Comparison of ENCODE assay signal across 17 cellular contexts in genomic region chr16:24995469-24995868, GRCh38. TPM values are rescaled to one million over a fixed set of nuclear protein-coding genes. Genes with fewer than 3 reads are reported as not detected.
DNase-seq lines count a peak whose midpoint lies in the region; ATAC-seq and TF ChIP-seq lines count a peak whose summit lies in the region.
"Had no signal": no experiment of that assay in that cellular context is flagged by ENCODE, and none has a peak within 500 bp of the region (broad histone marks: within the 10 kb centered on the region; RNA-seq: fewer than 3 reads in every experiment).

No MANE protein-coding gene starts in this region.

- no CpG with 5 or more reads among the region's 6 CpGs for WGBS in H9 (ENCODE audit: extremely low coverage, insufficient read length, low lambda C conversion rate)

- no peak overlapping the region for H2BK5ac ChIP-seq in H9 (ENCODE audit: insufficient read length, low read length)

- no peak overlapping the region for H2BK15ac ChIP-seq in H9 (ENCODE audit: low read depth, low read length)

- H3K9ac ChIP-seq in H9 (ENCODE audit: extremely low read depth, insufficient read length, low read length), result no peak overlapping the region

- DNase-seq in H9 (no peak), cardiac fibroblast (ENCODE audit: low read depth in 2 of 2) (no peak), memory B cell (ENCODE audit: low spot score in 2 of 2) (no peak), uterus (no peak), NCI-H2196 treated with DMSO at 0.1 percent for 48 hours (lab: John Stamatoyannopoulos, UW; ENCODE audit: unreplicated experiment) (no peak)
- DNase-seq: activated CD4-positive, alpha-beta T cell treated with anti-CD3 and anti-CD28 coated beads, Interleukin-2, amount 10 ng/mL, durations not matched to agents 24 days and 14 days; activated naive CD8-positive, alpha-beta T cell treated with anti-CD3 and anti-CD28 coated beads for 36 hours; KG1; NCI-H1105 treated with DMSO at 0.1 percent for 48 hours had no signal

- no peak overlapping the region for H3T11ph ChIP-seq in H9 (ENCODE audit: low read length)

- no peak overlapping the region for H3K4ac ChIP-seq in H9 (ENCODE audit: low read depth, low read length)

- H3K9me3 ChIP-seq in H9 (ENCODE audit: control insufficient read depth, low read depth, low read length) (no peaks in the 10 kb centered on the region), uterus (no peaks in the 10 kb centered on the region)
- H3K9me3 ChIP-seq: neutrophil had no signal

- H3K27me3 ChIP-seq in H9 (ENCODE audit: insufficient read depth, low read length) (no peaks in the 10 kb centered on the region), uterus (no peaks in the 10 kb centered on the region)
- H3K27me3 ChIP-seq: cardiac muscle cell, neutrophil had no signal

- no peak overlapping the region for H3K4me3 ChIP-seq in cardiac fibroblast (replicated peaks in 1 of 2; ENCODE audit: low read depth in 2 of 2, low read length in 2 of 2)
- no peak overlapping the region for H3K4me3 ChIP-seq in uterus
- H3K4me3 ChIP-seq: cardiac muscle cell, skin epidermis had no signal

- no peaks in the 10 kb centered on the region for H3K36me3 ChIP-seq in uterus
- H3K36me3 ChIP-seq: cardiac muscle cell, neutrophil had no signal

- no peak overlapping the region for H2BK20ac ChIP-seq in H9 (ENCODE audit: low read depth, low read length, poor library complexity, severe bottlenecking)

- H3K27me3 Mint-ChIP-seq in H9 (ENCODE audit: low read depth), result no peaks in the 10 kb centered on the region
- H3K27me3 Mint-ChIP-seq in memory B cell, result no peaks in the 10 kb centered on the region
- H3K27me3 Mint-ChIP-seq: activated CD4-positive, alpha-beta T cell treated with anti-CD3 and anti-CD28 coated beads, Interleukin-2, amount 10 ng/mL, durations not matched to agents 24 days and 14 days; activated naive CD8-positive, alpha-beta T cell treated with anti-CD3 and anti-CD28 coated beads for 36 hours had no signal

- H3K14ac ChIP-seq in H9 (ENCODE audit: insufficient read depth, low read length), result no peak overlapping the region

- TF ChIP-seq CTCF in 22Rv1 (IDR thresholded peaks at IDR 0.05) (0 out of 2 replicates have a peak, but pooled peaks have one; percentile 8), H9 (conservative IDR thresholded peaks at IDR 0.05) (peak; percentile 62), cardiac fibroblast (IDR thresholded peaks at IDR 0.05; ENCODE audit: low read depth, low read length) (peak; percentile 18), uterus (IDR thresholded peaks at IDR 0.05) (no peak)

- H3K27ac Mint-ChIP-seq in H9 (no peak overlapping the region; a peak in 2 of 7 replicates), memory B cell (peak overlapping the region; percentile 60)
- H3K27ac Mint-ChIP-seq: activated CD4-positive, alpha-beta T cell treated with anti-CD3 and anti-CD28 coated beads, Interleukin-2, amount 10 ng/mL, durations not matched to agents 24 days and 14 days; activated naive CD8-positive, alpha-beta T cell treated with anti-CD3 and anti-CD28 coated beads for 36 hours; T-helper 2 cell treated with Interferon-gamma antibody and Interleukin-4, amounts not matched to agents 5 μg/mL and 100 μg/mL, for 36 hours had no signal

- no peak overlapping the region for H3K4me3 Mint-ChIP-seq in H9
- no peak overlapping the region for H3K4me3 Mint-ChIP-seq in memory B cell
- H3K4me3 Mint-ChIP-seq: activated CD4-positive, alpha-beta T cell treated with anti-CD3 and anti-CD28 coated beads, Interleukin-2, amount 10 ng/mL, durations not matched to agents 24 days and 14 days; activated naive CD8-positive, alpha-beta T cell treated with anti-CD3 and anti-CD28 coated beads for 36 hours; T-helper 2 cell treated with Interferon-gamma antibody and Interleukin-4, amounts not matched to agents 5 μg/mL and 100 μg/mL, for 36 hours had no signal

- no peaks in the 10 kb centered on the region; a peak in 2 of 7 replicates for H3K36me3 Mint-ChIP-seq in H9 (ENCODE audit: insufficient read depth in 1 of 3, low read depth in 3 of 3)
- H3K36me3 Mint-ChIP-seq in memory B cell, result peaks cover 27% of the 10 kb centered on the region

- no peak overlapping the region for H4K8ac ChIP-seq in H9 (replicated peaks; ENCODE audit: insufficient read length, low read depth, low read length)

- H3K27ac ChIP-seq in 22Rv1 (no peak overlapping the region), H9 (ENCODE audit: insufficient read length, low read depth, low read length) (no peak overlapping the region), uterus (peak overlapping the region in 1 of 2 donors; percentile 57)
- H3K27ac ChIP-seq: cardiac muscle cell, neutrophil, skin epidermis had no signal

- no peak overlapping the region for H2BK12ac ChIP-seq in H9 (ENCODE audit: insufficient read length, low read depth, low read length)

- peaks cover 9% of the 10 kb centered on the region for H3K79me1 ChIP-seq in H9 (ENCODE audit: insufficient read depth, low read depth, low read length, poor library complexity, severe bottlenecking)

- no peak overlapping the region for H2AK5ac ChIP-seq in H9 (ENCODE audit: insufficient read length, low read length)

- no peak overlapping the region for H4K91ac ChIP-seq in H9 (ENCODE audit: insufficient read length, low read depth, low read length)

- H3K79me2 ChIP-seq in H9 (ENCODE audit: insufficient read depth, low read length), result peaks cover 15% of the 10 kb centered on the region; the same call in 1 of the 2 replicates

- no peak for ATAC-seq in memory B cell (ENCODE audit: low read depth)
- no peak for ATAC-seq in GM18909 (IDR thresholded peaks at IDR 0.05; ENCODE audit: poor library complexity, unreplicated experiment)
- ATAC-seq in HG03342 (IDR thresholded peaks at IDR 0.05; ENCODE audit: unreplicated experiment), result no peak
- ATAC-seq: Right ventricle myocardium inferior had no signal

- H2AFZ ChIP-seq in H9 (ENCODE audit: low read length), result no peak overlapping the region

- H3K4me1 Mint-ChIP-seq in H9 (peaks cover 7 to 15% of the 10 kb centered on the region in 2 experiments), memory B cell (peaks cover 66% of the 10 kb centered on the region)

- intact Hi-C loops in uterus (cut with DNase I; ENCODE audit: low total_unique reads), result no loop called here

- no peaks in the 10 kb centered on the region for H3K23me2 ChIP-seq in H9 (ENCODE audit: insufficient read length, low read depth, low read length, poor library complexity, severe bottlenecking)

- no peak overlapping the region for H3K23ac ChIP-seq in H9 (ENCODE audit: insufficient read length, low read depth, low read length)

- no peak for TF ChIP-seq POLR2A in uterus (IDR thresholded peaks at IDR 0.05)

- no peak overlapping the region for H4K5ac ChIP-seq in H9 (ENCODE audit: insufficient read length, low read depth, low read length)

- H3K56ac ChIP-seq in H9 (ENCODE audit: insufficient read length, low read depth, low read length), result no peak overlapping the region

- no peak overlapping the region for H3K4me2 ChIP-seq in H9 (ENCODE audit: insufficient read depth, insufficient read length, low read length)

- H3K4me1 ChIP-seq in H9 (ENCODE audit: insufficient read depth, low read length), result peaks cover 3% of the 10 kb centered on the region; the same call in 1 of the 2 replicates
- H3K4me1 ChIP-seq in uterus, result peaks cover 6 to 25% of the 10 kb centered on the region in 2 donors

- H4K20me1 ChIP-seq in H9 (ENCODE audit: control insufficient read depth, insufficient read depth, insufficient read length), result no peaks in the 10 kb centered on the region

- no peak overlapping the region for H2BK120ac ChIP-seq in H9 (ENCODE audit: low read depth, low read length, poor library complexity, severe bottlenecking)

- H3K9me3 Mint-ChIP-seq in H9, result no peaks in the 10 kb centered on the region
- H3K9me3 Mint-ChIP-seq in memory B cell, result no peaks in the 10 kb centered on the region
- H3K9me3 Mint-ChIP-seq: activated CD4-positive, alpha-beta T cell treated with anti-CD3 and anti-CD28 coated beads, Interleukin-2, amount 10 ng/mL, durations not matched to agents 24 days and 14 days; activated naive CD8-positive, alpha-beta T cell treated with anti-CD3 and anti-CD28 coated beads for 36 hours; T-helper 2 cell treated with Interferon-gamma antibody and Interleukin-4, amounts not matched to agents 5 μg/mL and 100 μg/mL, for 36 hours had no signal

- no peak overlapping the region for H3K18ac ChIP-seq in H9 (ENCODE audit: insufficient read length, low read depth, low read length)

RNA-seq across cellular contexts. Expression of gene ARHGAP17, which starts 19.7 kb away (rescaled TPM):
- 83.4 and 89.7 TPM in 2 replicates for total RNA-seq in H9 (2021)
- total RNA-seq in uterus, result 100 to 1,000 TPM in 1 of 4 donors, 10 to 100 TPM in 3; 50.3 to 123 (median 82.5) TPM

Comparison
In these comparisons a context has a peak if more than half of its experiments do, and no peak if none do; other contexts are left out.
1. CTCF ChIP-seq: peak in 22Rv1 (single experiment), H9 (single experiment) and cardiac fibroblast (single experiment); none in uterus (0 of 4).